Comparison of ENCODE assay signal across 21 cellular contexts in genomic region chr12:12477532-12477890, GRCh38.
DNase-seq lines count a peak whose midpoint lies in the region; ATAC-seq, FAIRE-seq and TF ChIP-seq lines count a peak whose summit lies in the region.
"Had no signal": no experiment of that assay in that cellular context is flagged by ENCODE, and none has a peak within 500 bp of the region (broad histone marks: within the 10 kb centered on the region; RNA-seq: fewer than 3 reads in every experiment).

No MANE protein-coding gene starts in this region.

- H3K36me3 ChIP-seq in CD8-positive, alpha-beta memory T cell (ENCODE audit: insufficient read depth, low read length): peaks cover 16% of the 10 kb centered on the region
- H3K36me3 ChIP-seq in naive thymus-derived CD4-positive, alpha-beta T cell (ENCODE audit: control insufficient read depth in 2 of 3, insufficient read depth in 3 of 3, low read length in 3 of 3): peaks cover 0 to 36% (median 4%) of the 10 kb centered on the region in 3 experiments

- H3K4me1 ChIP-seq in CD8-positive, alpha-beta memory T cell (ENCODE audit: insufficient read depth, low read length): peaks cover 38% of the 10 kb centered on the region
- H3K4me1 ChIP-seq in naive thymus-derived CD4-positive, alpha-beta T cell (ENCODE audit: control insufficient read depth in 2 of 2, insufficient read depth in 2 of 2, low read length in 2 of 2): peaks cover 22 to 31% of the 10 kb centered on the region in 2 donors
- H3K4me1 ChIP-seq: A549, Peyer's patch had no signal

- no peak for FAIRE-seq in GM12891 (lab: Jason Lieb, UNC)
- FAIRE-seq: A549, D721Med, G401.6, GM12892, GM19239 had no signal

- no peak for DNase-seq in activated CD8-positive, alpha-beta memory T cell treated with anti-CD3 and anti-CD28 coated beads, Interleukin-2, amount 10 ng/mL, durations not matched to agents 7 days and 5 days
- no peak for DNase-seq in activated CD8-positive, alpha-beta memory T cell treated with anti-CD3 and anti-CD28 coated beads, Interleukin-2, amount 50 U/mL, for 48 hours
- no peak for DNase-seq in CD8-positive, alpha-beta memory T cell
- DNase-seq in caudate nucleus (lab: John Stamatoyannopoulos, UW) (no peak), GM12891 (ENCODE audit: insufficient read length, low spot score) (no peak), putamen (ENCODE audit: low spot score) (no peak), middle frontal gyrus (ENCODE audit: extremely low spot score, low spot score) (no peak)
- DNase-seq in naive thymus-derived CD4-positive, alpha-beta T cell: no peak
- DNase-seq: DMS79 treated with DMSO at 0.1 percent for 48 hours, H9, IMR-90, Kasumi-1, NCI-H187 treated with DMSO at 0.1 percent for 48 hours, NCI-H510A, Peyer's patch had no signal

- ATAC-seq in activated CD8-positive, alpha-beta memory T cell treated with anti-CD3 and anti-CD28 coated beads, Interleukin-2, amount 10 ng/mL, durations not matched to agents 7 days and 5 days: no peak
- no peak for ATAC-seq in naive thymus-derived CD4-positive, alpha-beta T cell
- ATAC-seq: A549 had no signal

- H3K4me3 ChIP-seq in CD8-positive, alpha-beta memory T cell (ENCODE audit: low read length): no peak overlapping the region
- no peak overlapping the region for H3K4me3 ChIP-seq in naive thymus-derived CD4-positive, alpha-beta T cell (ENCODE audit: low read length)
- H3K4me3 ChIP-seq: A549, Peyer's patch had no signal

- peak overlapping the region; percentile 57 for H3K27ac Mint-ChIP-seq in activated CD8-positive, alpha-beta memory T cell treated with anti-CD3 and anti-CD28 coated beads, Interleukin-2, amount 10 ng/mL, durations not matched to agents 7 days and 5 days
- H3K27ac Mint-ChIP-seq in CD8-positive, alpha-beta memory T cell: peak overlapping the region in 7 of 8 donors; percentile 52 to 88 (median 79)
- peak overlapping the region in 8 of 9 donors; percentile 14 to 98 (median 78) for H3K27ac Mint-ChIP-seq in naive thymus-derived CD4-positive, alpha-beta T cell
- H3K27ac Mint-ChIP-seq: H9 had no signal

- POLR2A ChIA-PET in CD8-positive, alpha-beta memory T cell (lab: Charles Lee): interaction anchor here (0.7 to 1.1 kb wide), 2 partner anchors 11 to 36 kb away, joined by 3 read pairs; no protein-coding TSS in a partner anchor
- POLR2A ChIA-PET in naive thymus-derived CD4-positive, alpha-beta T cell (lab: Charles Lee): interaction anchor here (1.4 kb wide), 1 partner anchor 12 kb away, joined by 4 read pairs; no protein-coding TSS in a partner anchor

- no peak overlapping the region for H3K4me3 Mint-ChIP-seq in activated CD8-positive, alpha-beta memory T cell treated with anti-CD3 and anti-CD28 coated beads, Interleukin-2, amount 10 ng/mL, durations not matched to agents 7 days and 5 days
- no peak overlapping the region for H3K4me3 Mint-ChIP-seq in CD8-positive, alpha-beta memory T cell
- H3K4me3 Mint-ChIP-seq in naive thymus-derived CD4-positive, alpha-beta T cell: no peak overlapping the region
- H3K4me3 Mint-ChIP-seq: CD14-positive monocyte, H9 had no signal

- H3K9me3 ChIP-seq in CD8-positive, alpha-beta memory T cell (ENCODE audit: low read length): no peaks in the 10 kb centered on the region
- H3K9me3 ChIP-seq in naive thymus-derived CD4-positive, alpha-beta T cell (ENCODE audit: control insufficient read depth in 2 of 3, low read length in 3 of 3): no peaks in the 10 kb centered on the region
- H3K9me3 ChIP-seq: A549, Peyer's patch had no signal

- H3K4me1 Mint-ChIP-seq in activated CD8-positive, alpha-beta memory T cell treated with anti-CD3 and anti-CD28 coated beads, Interleukin-2, amount 10 ng/mL, durations not matched to agents 7 days and 5 days: peaks cover 82% of the 10 kb centered on the region
- H3K4me1 Mint-ChIP-seq in CD8-positive, alpha-beta memory T cell: peaks cover 42 to 77% (median 73%) of the 10 kb centered on the region in 3 donors
- H3K4me1 Mint-ChIP-seq in naive thymus-derived CD4-positive, alpha-beta T cell: peaks cover 17 to 73% (median 48%) of the 10 kb centered on the region in 7 donors

- TF ChIP-seq POLR2A in GM12891 (IDR thresholded peaks at IDR 0.05; ENCODE audit: low read depth, low read length): no peak

- CTCF ChIA-PET in activated CD8-positive, alpha-beta memory T cell treated with anti-CD3 and anti-CD28 coated beads, Interleukin-2, amount 10 ng/mL, durations not matched to agents 7 days and 5 days (lab: Charles Lee): interaction anchor here (0.9 to 5.5 kb wide), 7 partner anchors 10 to 259 kb away, joined by 3 to 65 read pairs (median 4); partner anchors contain the start of gene DUSP16
- CTCF ChIA-PET in CD8-positive, alpha-beta memory T cell (lab: Charles Lee): interaction anchor here (1.4 to 2.7 kb wide), 4 partner anchors 9 to 100 kb away, joined by 3 to 13 read pairs (median 8); partner anchors contain the start of gene DUSP16
- CTCF ChIA-PET in naive thymus-derived CD4-positive, alpha-beta T cell (lab: Charles Lee): interaction anchor here (0.7 kb wide), 1 partner anchor 647 kb away, joined by 4 read pairs; no protein-coding TSS in a partner anchor

- H3K27ac ChIP-seq in CD8-positive, alpha-beta memory T cell (ENCODE audit: low read depth, low read length): no peak overlapping the region
- H3K27ac ChIP-seq in caudate nucleus (ENCODE audit: low read depth, low read length): peak overlapping the region; percentile 90
- H3K27ac ChIP-seq in naive thymus-derived CD4-positive, alpha-beta T cell (ENCODE audit: low read depth, low read length): no peak overlapping the region
- H3K27ac ChIP-seq: A549, Peyer's patch had no signal

- H3K27me3 Mint-ChIP-seq in activated CD8-positive, alpha-beta memory T cell treated with anti-CD3 and anti-CD28 coated beads, Interleukin-2, amount 10 ng/mL, durations not matched to agents 7 days and 5 days: no peaks in the 10 kb centered on the region
- H3K27me3 Mint-ChIP-seq in CD8-positive, alpha-beta memory T cell: no peaks in the 10 kb centered on the region
- H3K27me3 Mint-ChIP-seq in naive thymus-derived CD4-positive, alpha-beta T cell: no peaks in the 10 kb centered on the region

- peaks cover 63% of the 10 kb centered on the region for H3K36me3 Mint-ChIP-seq in activated CD8-positive, alpha-beta memory T cell treated with anti-CD3 and anti-CD28 coated beads, Interleukin-2, amount 10 ng/mL, durations not matched to agents 7 days and 5 days
- H3K36me3 Mint-ChIP-seq in CD8-positive, alpha-beta memory T cell: peaks cover 27 to 72% (median 28%) of the 10 kb centered on the region in 3 donors
- H3K36me3 Mint-ChIP-seq in naive thymus-derived CD4-positive, alpha-beta T cell: peaks cover 6 to 62% (median 55%) of the 10 kb centered on the region in 5 donors

- H3K27me3 ChIP-seq in CD8-positive, alpha-beta memory T cell (ENCODE audit: insufficient read depth, low read length, poor library complexity, severe bottlenecking): no peaks in the 10 kb centered on the region
- no peaks in the 10 kb centered on the region for H3K27me3 ChIP-seq in naive thymus-derived CD4-positive, alpha-beta T cell (ENCODE audit: control insufficient read depth in 2 of 2, insufficient read depth in 2 of 2, low read length in 2 of 2)
- H3K27me3 ChIP-seq: Peyer's patch had no signal

- intact Hi-C loops in naive thymus-derived CD4-positive, alpha-beta T cell (cut with micrococcal nuclease): no loop called here

- H3K9me3 Mint-ChIP-seq in activated CD8-positive, alpha-beta memory T cell treated with anti-CD3 and anti-CD28 coated beads, Interleukin-2, amount 10 ng/mL, durations not matched to agents 7 days and 5 days (ENCODE audit: low read depth): no peaks in the 10 kb centered on the region
- no peaks in the 10 kb centered on the region for H3K9me3 Mint-ChIP-seq in CD8-positive, alpha-beta memory T cell
- peaks cover 0 to 1% (median 0%) of the 10 kb centered on the region in 11 donors for H3K9me3 Mint-ChIP-seq in naive thymus-derived CD4-positive, alpha-beta T cell
- H3K9me3 Mint-ChIP-seq: CD14-positive monocyte, H9 had no signal

TF ChIP-seq in GM12891, 5 proteins besides CTCF, POLR2A, EP300 and RAD21:
- TF ChIP-seq SPI1 (IDR thresholded peaks at IDR 0.05; ENCODE audit: low read depth, low read length) (no peak), POLR2AphosphoS5 (IDR thresholded peaks at IDR 0.05; ENCODE audit: low read depth, low read length) (no peak), TAF1 (IDR thresholded peaks at IDR 0.05; ENCODE audit: low read depth, low read length) (no peak), PAX5 (IDR thresholded peaks at IDR 0.05; ENCODE audit: insufficient read depth, low read length, severe bottlenecking) (no peak), POU2F2 (IDR thresholded peaks at IDR 0.05; ENCODE audit: low read depth, low read length) (no peak)
